Comparison of ENCODE assay signal across 10 cellular contexts in genomic region chr7:47328392-47329319, GRCh38.
DNase-seq lines count a peak whose midpoint lies in the region; ATAC-seq, FAIRE-seq and TF ChIP-seq lines count a peak whose summit lies in the region.
"Had no signal": no experiment of that assay in that cellular context is flagged by ENCODE, and none has a peak within 500 bp of the region (broad histone marks: within the 10 kb centered on the region; RNA-seq: fewer than 3 reads in every experiment).

No MANE protein-coding gene starts in this region.

- H3K9me3 ChIP-seq in NT2/D1 (ENCODE audit: insufficient read depth, low read length) (no peaks in the 10 kb centered on the region), endothelial cell of umbilical vein (replicated peaks; ENCODE audit: control insufficient read depth, insufficient read depth, low read length) (no peaks in the 10 kb centered on the region), mesodermal cell (ENCODE audit: control insufficient read depth, low read length) (no peaks in the 10 kb centered on the region), tibial artery (no peaks in the 10 kb centered on the region)

- H3K4me1 ChIP-seq in NT2/D1 (ENCODE audit: insufficient read depth, insufficient read length) (peaks cover 43% of the 10 kb centered on the region), endothelial cell of umbilical vein (ENCODE audit: control insufficient read depth, extremely low read depth, insufficient read depth, low read length) (peaks cover 32% of the 10 kb centered on the region), mesodermal cell (ENCODE audit: control insufficient read depth, insufficient read depth, low read length, poor library complexity, severe bottlenecking) (peaks cover 54% of the 10 kb centered on the region), tibial artery (peaks cover 10 to 56% (median 46%) of the 10 kb centered on the region in 4 donors)

- H3K27ac ChIP-seq in endothelial cell of umbilical vein (ENCODE audit: insufficient read depth, low read depth, low read length) = peak overlapping the region; percentile 38
- H3K27ac ChIP-seq in mesodermal cell (ENCODE audit: low read depth, low read length, severe bottlenecking) = peak overlapping the region; percentile 98
- peak overlapping the region; percentile 65 to 74 for H3K27ac ChIP-seq in tibial artery

- TF ChIP-seq CTCF in endothelial cell of umbilical vein (IDR thresholded peaks at IDR 0.05; ENCODE audit: extremely low read depth in 1 of 2, insufficient read depth in 1 of 2, low read depth in 1 of 2, low read length in 2 of 2) = no peak
- no peak for TF ChIP-seq CTCF in tibial artery (IDR thresholded peaks at IDR 0.05)

- CTCF ChIA-PET in endothelial cell of umbilical vein (lab: Charles Lee) = interaction anchor here (3.3 kb wide), 1 partner anchor 62 kb away, joined by 29 read pairs; no protein-coding TSS in a partner anchor

- 75 to 83% methylated on average over 7 of the region's 7 CpGs for WGBS in mesodermal cell (ENCODE audit: insufficient coverage in 2 of 2), 2 experiments

- BruUV-seq in endothelial cell of umbilical vein (replicated peaks; lab: Mats Ljungman, UMichigan) = no TSS peak

- no peaks in the 10 kb centered on the region for H3K9me1 ChIP-seq in endothelial cell of umbilical vein (replicated peaks; ENCODE audit: control insufficient read depth, extremely low read depth, insufficient read depth, low read length)

- no peaks in the 10 kb centered on the region for H3K79me2 ChIP-seq in endothelial cell of umbilical vein (ENCODE audit: control insufficient read depth, insufficient read depth, low read length)

- H3K27me3 ChIP-seq in NT2/D1 (ENCODE audit: insufficient read depth, insufficient read length) = no peaks in the 10 kb centered on the region
- no peaks in the 10 kb centered on the region for H3K27me3 ChIP-seq in endothelial cell of umbilical vein (ENCODE audit: control insufficient read depth in 2 of 2, insufficient read depth in 2 of 2, low read length in 2 of 2)
- no peaks in the 10 kb centered on the region for H3K27me3 ChIP-seq in tibial artery

- peak overlapping the region; percentile 73 for H2AFZ ChIP-seq in endothelial cell of umbilical vein (ENCODE audit: low read depth, low read length)

- TF ChIP-seq POLR2A in endothelial cell of umbilical vein (IDR thresholded peaks at IDR 0.05; ENCODE audit: low read depth, low read length) = no peak

- POLR2A ChIA-PET in endothelial cell of umbilical vein (lab: Charles Lee) = no interaction called here

- intact Hi-C loops in endothelial cell of umbilical vein (cut with micrococcal nuclease) (loop anchor here (5.0 to 10.0 kb wide), 3 partner anchors 61 to 1764 kb away; no protein-coding TSS in a partner anchor), tibial artery (cut with DNase I; ENCODE audit: low total_unique reads) (no loop called here)

- no peaks in the 10 kb centered on the region for H4K20me1 ChIP-seq in endothelial cell of umbilical vein (replicated peaks; ENCODE audit: control insufficient read depth, extremely low read depth, insufficient read depth, low read length)

- H3K9ac ChIP-seq in NT2/D1 (ENCODE audit: insufficient read length, low read depth) (peak overlapping the region; percentile 90), endothelial cell of umbilical vein (replicated peaks; ENCODE audit: extremely low read depth, insufficient read depth, low read length) (peak overlapping the region; percentile 5)

- ATAC-seq in GM21367 (IDR thresholded peaks at IDR 0.05; ENCODE audit: unreplicated experiment) = no peak
- no peak for ATAC-seq in HG03521 (IDR thresholded peaks at IDR 0.05; ENCODE audit: unreplicated experiment)
- ATAC-seq: K562 had no signal

- H3K4me2 ChIP-seq in endothelial cell of umbilical vein (ENCODE audit: insufficient read depth, low read length) = peak overlapping the region; percentile 33

- dilution Hi-C loops in endothelial cell of umbilical vein (cut with MboI; ENCODE audit: extremely low pct_ligation_motif_present, low sequenced_read_pairs) = no loop called here

- DNase-seq in NT2/D1 (ENCODE audit: low read depth, low spot score) = no peak
- DNase-seq in endothelial cell of umbilical vein (ENCODE audit: low read depth, low spot score) = no peak
- DNase-seq in tibial artery = no peak
- DNase-seq in SKM-1 treated with dmso at 0.1 percent for 144 hours (lab: John Stamatoyannopoulos, UW; ENCODE audit: unreplicated experiment) = no peak
- DNase-seq in activated naive CD4-positive, alpha-beta T cell treated with anti-CD3 and anti-CD28 coated beads, Interleukin-2, amount 50 U/mL, for 16 hours = no peak
- DNase-seq: RPMI8226 had no signal

- H3K36me3 ChIP-seq in NT2/D1 (ENCODE audit: insufficient read depth, insufficient read length, low read length) = peaks cover 40% of the 10 kb centered on the region
- H3K36me3 ChIP-seq in endothelial cell of umbilical vein (ENCODE audit: control insufficient read depth in 2 of 2, extremely low read depth in 1 of 2, insufficient read depth in 2 of 2, low read length in 2 of 2) = no peaks in the 10 kb centered on the region
- peaks cover 3% of the 10 kb centered on the region for H3K36me3 ChIP-seq in mesodermal cell (ENCODE audit: control insufficient read depth, insufficient read depth, low read length)
- H3K36me3 ChIP-seq in tibial artery = peaks cover 0 to 5% (median 0%) of the 10 kb centered on the region in 3 donors

- H3K4me3 ChIP-seq in NT2/D1 (ENCODE audit: insufficient read length, low read depth) (peak overlapping the region; percentile 60), endothelial cell of umbilical vein (replicated peaks in 1 of 3; ENCODE audit: insufficient read depth in 1 of 3, low read depth in 1 of 3, low read length in 3 of 3) (no peak overlapping the region), mesodermal cell (ENCODE audit: extremely low read depth, insufficient read depth, low read length, poor library complexity, severe bottlenecking) (peak overlapping the region; percentile 34), tibial artery (peak overlapping the region; percentile 20 to 27)
- H3K4me3 ChIP-seq: K562 had no signal

- no peak for FAIRE-seq in endothelial cell of umbilical vein (lab: Jason Lieb, UNC)
- FAIRE-seq: K562 had no signal

TF ChIP-seq in endothelial cell of umbilical vein, 7 proteins besides CTCF, POLR2A, EP300 and RAD21:
- peak; percentile 0 for TF ChIP-seq POLR2AphosphoS5 (IDR thresholded peaks at IDR 0.05; ENCODE audit: insufficient read depth, low read depth, low read length)
- no peak for TF ChIP-seq MYC (IDR thresholded peaks at IDR 0.05; ENCODE audit: low read depth, low read length)

Comparison
In these comparisons a context has a peak if more than half of its experiments do, and no peak if none do; other contexts are left out.
1. H3K4me3 ChIP-seq: peak in NT2/D1 (single experiment), mesodermal cell (single experiment) and tibial artery (2 of 2); none in endothelial cell of umbilical vein (0 of 3).
2. H3K27ac ChIP-seq: peak in every context shown above with its lines; median percentile 98 in mesodermal cell; 70 in tibial artery; 38 in endothelial cell of umbilical vein.